In the genomic region with DNA sequence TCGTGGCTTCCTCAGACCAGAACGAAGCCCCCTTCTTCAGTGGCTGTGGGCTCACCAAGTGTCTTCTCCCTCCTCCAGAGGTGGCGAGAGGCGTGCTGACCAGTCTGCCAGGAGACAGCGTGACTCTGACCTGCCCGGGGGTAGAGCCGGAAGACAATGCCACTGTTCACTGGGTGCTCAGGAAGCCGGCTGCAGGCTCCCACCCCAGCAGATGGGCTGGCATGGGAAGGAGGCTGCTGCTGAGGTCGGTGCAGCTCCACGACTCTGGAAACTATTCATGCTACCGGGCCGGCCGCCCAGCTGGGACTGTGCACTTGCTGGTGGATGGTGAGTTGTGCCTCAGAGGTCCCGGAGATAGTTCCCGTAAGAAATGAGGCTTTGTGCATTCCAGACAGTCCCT, we compare ENCODE assay signal across 19 cellular contexts. TPM values are rescaled to one million over a fixed set of nuclear protein-coding genes. Genes with fewer than 3 reads are reported as not detected.
DNase-seq lines count a peak whose midpoint lies in the region; ATAC-seq and TF ChIP-seq lines count a peak whose summit lies in the region.
"Had no signal": no experiment of that assay in that cellular context is flagged by ENCODE, and none has a peak within 500 bp of the region (broad histone marks: within the 10 kb centered on the region; RNA-seq: fewer than 3 reads in every experiment).

No MANE protein-coding gene starts in this region.

- peaks cover 2% of the 10 kb centered on the region for H3K9me3 Mint-ChIP-seq in neural crest cell
- no peaks in the 10 kb centered on the region for H3K9me3 Mint-ChIP-seq in endothelial cell (ENCODE audit: unreplicated experiment)
- H3K9me3 Mint-ChIP-seq in HFFc6: no peaks in the 10 kb centered on the region
- H3K9me3 Mint-ChIP-seq: activated T-cell treated with anti-CD3 and anti-CD28 coated beads, Interleukin-2, amount 50 U/mL, for 72 hours; natural killer cell had no signal

- H3K4me1 Mint-ChIP-seq in neural crest cell (peaks cover 30% of the 10 kb centered on the region), endothelial cell (ENCODE audit: unreplicated experiment) (peaks cover 12% of the 10 kb centered on the region), HFFc6 (ENCODE audit: low read depth) (peaks cover 32% of the 10 kb centered on the region)

- TF ChIP-seq CTCF in heart right ventricle (IDR thresholded peaks at IDR 0.05): no peak
- no peak for TF ChIP-seq CTCF in neural crest cell (conservative IDR thresholded peaks at IDR 0.05)
- no peak for TF ChIP-seq CTCF in upper lobe of right lung (IDR thresholded peaks at IDR 0.05)
- TF ChIP-seq CTCF in endothelial cell (IDR thresholded peaks at IDR 0.05; ENCODE audit: unreplicated experiment): no peak
- TF ChIP-seq CTCF in HFFc6 (IDR thresholded peaks at IDR 0.05): no peak

- H3K36me3 ChIP-seq in heart right ventricle: peaks cover 0 to 34% (median 0%) of the 10 kb centered on the region in 9 donors
- peaks cover 27% of the 10 kb centered on the region for H3K36me3 ChIP-seq in upper lobe of right lung

- H3K4me1 ChIP-seq in heart right ventricle: peaks cover 22 to 91% (median 74%) of the 10 kb centered on the region in 9 donors
- H3K4me1 ChIP-seq in upper lobe of right lung: peaks cover 51% of the 10 kb centered on the region

- 73 to 79% methylated on average over 15 of the region's 15 CpGs for WGBS in heart right ventricle, 2 donors

- H3K36me3 Mint-ChIP-seq in neural crest cell (ENCODE audit: low read depth): no peaks in the 10 kb centered on the region
- peaks cover 3% of the 10 kb centered on the region for H3K36me3 Mint-ChIP-seq in endothelial cell (ENCODE audit: low read depth, unreplicated experiment)
- H3K36me3 Mint-ChIP-seq in HFFc6 (ENCODE audit: low read depth): peaks cover 4% of the 10 kb centered on the region; the same call in 1 of the 2 replicates
- H3K36me3 Mint-ChIP-seq: natural killer cell had no signal

- DNase-seq in heart right ventricle: no peak
- no peak for DNase-seq in Right ventricle myocardium inferior (ENCODE audit: missing footprints)
- peak; percentile 83 for DNase-seq in foreskin melanocyte
- DNase-seq in neural crest cell (ENCODE audit: low read depth, low spot score): no peak
- no peak for DNase-seq in upper lobe of right lung
- no peak for DNase-seq in iPS-NIHi7 (ENCODE audit: extremely low spot score)
- no peak for DNase-seq in endothelial cell (ENCODE audit: low spot score)
- no peak for DNase-seq in HFFc6
- DNase-seq: activated CD4-positive, alpha-beta T cell treated with anti-CD3 and anti-CD28 coated beads, Interleukin-2, amount 50 U/mL, for 48 hours; activated T-cell treated with anti-CD3 and anti-CD28 coated beads, Interleukin-2, amount 50 U/mL, for 72 hours; Caco-2; GDM1; MG63; natural killer cell; NCI-H2029; NCI-H524 treated with DMSO at 0.1 percent for 48 hours; PC-9; stimulated activated CD4-positive, alpha-beta T cell treated with anti-CD3 and anti-CD28 coated beads, Interleukin-4, amount 100 ng/mL, for 4 hours had no signal

- H3K27ac Mint-ChIP-seq in neural crest cell (ENCODE audit: unreplicated experiment) (peak overlapping the region; percentile 43), endothelial cell (ENCODE audit: unreplicated experiment) (no peak overlapping the region), HFFc6 (no peak overlapping the region)

- intact Hi-C loops in heart right ventricle (cut with DNase I): no loop called here
- intact Hi-C loops in Right ventricle myocardium inferior (cut with DNase I): no loop called here
- intact Hi-C loops in upper lobe of right lung (cut with DNase I): no loop called here

- H3K4me3 ChIP-seq in heart right ventricle: no peak overlapping the region
- H3K4me3 ChIP-seq in upper lobe of right lung: no peak overlapping the region
- H3K4me3 ChIP-seq: MG63, PC-9, upper lobe of left lung had no signal

- H3K27me3 ChIP-seq in heart right ventricle (no peaks in the 10 kb centered on the region), upper lobe of right lung (no peaks in the 10 kb centered on the region)
- H3K27me3 ChIP-seq: MG63, upper lobe of left lung had no signal

- peak in 2 of 8 donors; percentile 15 to 19 for ATAC-seq in heart right ventricle
- no peak for ATAC-seq in Right ventricle myocardium inferior
- no peak for ATAC-seq in upper lobe of right lung
- ATAC-seq: activated T-cell treated with anti-CD3 and anti-CD28 coated beads, Interleukin-2, amount 50 U/mL, for 72 hours; natural killer cell had no signal

- H3K27ac ChIP-seq in heart right ventricle: peak overlapping the region in 6 of 10 donors; percentile 16 to 84 (median 48)
- H3K27ac ChIP-seq in upper lobe of right lung: peak overlapping the region; percentile 11
- H3K27ac ChIP-seq: PC-9 had no signal

- H3K27me3 Mint-ChIP-seq in neural crest cell (ENCODE audit: low read depth) (no peaks in the 10 kb centered on the region), endothelial cell (ENCODE audit: unreplicated experiment) (peaks cover 11% of the 10 kb centered on the region), HFFc6 (ENCODE audit: insufficient read depth) (no peaks in the 10 kb centered on the region)

- H3K4me3 Mint-ChIP-seq in neural crest cell (no peak overlapping the region), endothelial cell (ENCODE audit: unreplicated experiment) (no peak overlapping the region), HFFc6 (no peak overlapping the region)
- H3K4me3 Mint-ChIP-seq: activated T-cell treated with anti-CD3 and anti-CD28 coated beads, Interleukin-2, amount 50 U/mL, for 72 hours; natural killer cell had no signal

- no peaks in the 10 kb centered on the region for H3K9me3 ChIP-seq in heart right ventricle
- no peaks in the 10 kb centered on the region for H3K9me3 ChIP-seq in upper lobe of right lung
- H3K9me3 ChIP-seq: Caco-2, MG63, upper lobe of left lung had no signal

RNA-seq across cellular contexts. Expression of a gene that starts 24.0 kb away (rescaled TPM):
- 10 to 100 TPM in 5 of 10 donors, 1 to 10 TPM in 5; 6.1 to 16.2 (median 10.0) TPM for total RNA-seq in heart right ventricle
- 1 to 10 TPM; 2.9 to 6.2 TPM for polyA plus RNA-seq in heart right ventricle
- total RNA-seq in Right ventricle myocardium inferior: 13.1 TPM
- 0.07 and 0.09 TPM in 2 replicates for total RNA-seq in neural crest cell
- total RNA-seq in upper lobe of right lung: 60.2 TPM
- total RNA-seq in endothelial cell (ENCODE audit: unreplicated experiment): 1.0 TPM
- total RNA-seq in HFFc6 (2021; fragmentation: NEBNext Ultra II Directional; extraction: Animal tissue kit (Norgen Biotek cat#: 25700)): 1 to 10 TPM; 2.0 to 3.9 (median 2.3) TPM
